In the genomic region with DNA sequence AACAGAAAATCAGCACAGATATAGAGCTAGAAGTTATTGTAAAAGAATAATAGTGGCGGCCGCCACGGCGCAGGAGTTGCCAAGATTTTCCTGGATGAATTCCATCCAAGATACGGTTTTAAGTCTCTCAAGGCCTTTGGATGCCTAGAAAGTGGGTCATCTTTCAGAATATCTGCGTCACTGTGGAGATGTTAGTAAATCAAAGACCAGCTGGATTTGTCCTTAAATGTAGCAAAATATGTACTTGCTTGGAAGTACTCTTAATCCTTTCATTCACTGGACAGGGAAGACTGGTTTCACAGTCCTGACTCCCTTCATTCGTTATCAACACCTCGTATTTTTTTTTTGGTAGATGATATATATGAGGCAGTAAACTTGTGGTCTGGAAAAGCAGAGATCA, we compare ENCODE assay signal across 14 cellular contexts.
DNase-seq lines count a peak whose midpoint lies in the region; ATAC-seq and TF ChIP-seq lines count a peak whose summit lies in the region.
"Had no signal": no experiment of that assay in that cellular context is flagged by ENCODE, and none has a peak within 500 bp of the region (broad histone marks: within the 10 kb centered on the region; RNA-seq: fewer than 3 reads in every experiment).

No MANE protein-coding gene starts in this region.

- no peak overlapping the region for H3K4me3 ChIP-seq in testis

- DNase-seq in HS-5 (ENCODE audit: low read depth) (peak; percentile 19), mesothelial cell of epicardium (ENCODE audit: low spot score in 2 of 2, unreplicated experiment in 2 of 2) (no peak), testis (peak; percentile 87), erythroblast (lab: John Stamatoyannopoulos, UW) (no peak), DMS53 treated with DMSO at 0.1 percent for 48 hours (lab: John Stamatoyannopoulos, UW; ENCODE audit: unreplicated experiment) (no peak), KG1 (lab: John Stamatoyannopoulos, UW) (no peak), NCI-H2171 treated with DMSO at 0.1 percent for 48 hours (lab: John Stamatoyannopoulos, UW) (no peak)
- DNase-seq: activated CD4-positive, alpha-beta T cell treated with anti-CD3 and anti-CD28 coated beads, Interleukin-2, amount 10 ng/mL, durations not matched to agents 7 days and 5 days; activated naive CD4-positive, alpha-beta T cell; DMS53; NCI-H510A treated with DMSO at 0.1 percent for 48 hours; small intestine had no signal

- intact Hi-C loops in testis (cut with DNase I; ENCODE audit: low total_unique reads), result no loop called here

- peak; percentile 41 for ATAC-seq in esophagus mucosa
- ATAC-seq: SK-N-SH treated with all-trans-retinoic acid at 6 μM for 48 hours had no signal

- peaks cover 41% of the 10 kb centered on the region for H3K4me1 Mint-ChIP-seq in mesothelial cell of epicardium

- peaks cover 58% of the 10 kb centered on the region for H3K4me1 ChIP-seq in testis

- H3K27ac ChIP-seq in testis, result peak overlapping the region; percentile 87 to 89

- peak overlapping the region; percentile 79 for H3K27ac Mint-ChIP-seq in mesothelial cell of epicardium
- H3K27ac Mint-ChIP-seq: activated CD4-positive, alpha-beta T cell treated with anti-CD3 and anti-CD28 coated beads, Interleukin-2, amount 10 ng/mL, durations not matched to agents 7 days and 5 days had no signal

- H3K4me3 Mint-ChIP-seq in mesothelial cell of epicardium, result no peak overlapping the region
- H3K4me3 Mint-ChIP-seq: activated CD4-positive, alpha-beta T cell treated with anti-CD3 and anti-CD28 coated beads, Interleukin-2, amount 10 ng/mL, durations not matched to agents 7 days and 5 days had no signal

- peaks cover 3% of the 10 kb centered on the region for H3K27me3 Mint-ChIP-seq in mesothelial cell of epicardium (ENCODE audit: low read depth)

- no peaks in the 10 kb centered on the region for H3K27me3 ChIP-seq in testis

- no peak for TF ChIP-seq POLR2A in testis (IDR thresholded peaks at IDR 0.05)
- no peak for TF ChIP-seq POLR2A in erythroblast (IDR thresholded peaks at IDR 0.05; ENCODE audit: low read length)

- no peaks in the 10 kb centered on the region for H3K36me3 Mint-ChIP-seq in mesothelial cell of epicardium

- TF ChIP-seq CTCF in mesothelial cell of epicardium (IDR thresholded peaks at IDR 0.05; ENCODE audit: unreplicated experiment), result no peak
- TF ChIP-seq CTCF in testis (IDR thresholded peaks at IDR 0.05), result no peak

- no peaks in the 10 kb centered on the region for H3K9me3 Mint-ChIP-seq in mesothelial cell of epicardium
- H3K9me3 Mint-ChIP-seq: activated CD4-positive, alpha-beta T cell treated with anti-CD3 and anti-CD28 coated beads, Interleukin-2, amount 10 ng/mL, durations not matched to agents 7 days and 5 days had no signal

- WGBS in testis, 2 donors, result 6 to 7% methylated on average over 8 of the region's 8 CpGs

- no peaks in the 10 kb centered on the region for H3K9me3 ChIP-seq in testis

- no peaks in the 10 kb centered on the region for H3K36me3 ChIP-seq in testis (ENCODE audit: low read depth, missing control alignments)

Comparison
In these comparisons a context has a peak if more than half of its experiments do, and no peak if none do; other contexts are left out.
1. DNase-seq: peak in HS-5 (single experiment) and testis (single experiment); none in mesothelial cell of epicardium (0 of 2), erythroblast (0 of 2), DMS53 treated with DMSO at 0.1 percent for 48 hours (single experiment), KG1 (single experiment) and NCI-H2171 treated with DMSO at 0.1 percent for 48 hours (single experiment).